In genomic region chr16:85375282-85375681, GRCh38 we compare ENCODE assay signal across 16 cellular contexts.
DNase-seq lines count a peak whose midpoint lies in the region; ATAC-seq and TF ChIP-seq lines count a peak whose summit lies in the region.
"Had no signal": no experiment of that assay in that cellular context is flagged by ENCODE, and none has a peak within 500 bp of the region (broad histone marks: within the 10 kb centered on the region; RNA-seq: fewer than 3 reads in every experiment).

No MANE protein-coding gene starts in this region.

- TF ChIP-seq EP300 in transverse colon (IDR thresholded peaks at IDR 0.05; ENCODE audit: low read depth) = no peak

- no peak overlapping the region for H3K14ac ChIP-seq in neuronal stem cell (ENCODE audit: low read length)

- in situ Hi-C loops in transverse colon (cut with MboI; ENCODE audit: low pct_ligation_motif_present in 1 of 4, low pct_unique_long_range_greater_than_20kb in 1 of 4, low sequenced_read_pairs in 3 of 4) = no loop called here

- H3K36me3 Mint-ChIP-seq in MCF 10A (ENCODE audit: insufficient read depth, unreplicated experiment) = peaks cover 5% of the 10 kb centered on the region
- H3K36me3 Mint-ChIP-seq: CD14-positive monocyte; CD8-positive, alpha-beta T cell had no signal

- no peak for TF ChIP-seq POLR2A in breast epithelium (IDR thresholded peaks at IDR 0.05)
- TF ChIP-seq POLR2A in transverse colon (IDR thresholded peaks at IDR 0.05) = no peak

- no peaks in the 10 kb centered on the region for H3K27me3 Mint-ChIP-seq in MCF 10A (ENCODE audit: insufficient read depth, unreplicated experiment)

- no peak overlapping the region for H2BK5ac ChIP-seq in neuronal stem cell (ENCODE audit: low read length)

- H3K9me3 Mint-ChIP-seq in MCF 10A (ENCODE audit: unreplicated experiment) = no peaks in the 10 kb centered on the region
- H3K9me3 Mint-ChIP-seq: CD8-positive, alpha-beta T cell had no signal

- peak overlapping the region; percentile 86 for H2AK5ac ChIP-seq in neuronal stem cell (ENCODE audit: low read depth, low read length)

- peak overlapping the region; percentile 72 for H3K18ac ChIP-seq in neuronal stem cell (ENCODE audit: low read length)

- no peaks in the 10 kb centered on the region for H3K36me3 ChIP-seq in breast epithelium
- H3K36me3 ChIP-seq in neuronal stem cell (replicated peaks in 1 of 2; ENCODE audit: control insufficient read depth in 2 of 2, insufficient read depth in 2 of 2, low read length in 2 of 2) = no peaks in the 10 kb centered on the region
- no peaks in the 10 kb centered on the region for H3K36me3 ChIP-seq in stomach smooth muscle (ENCODE audit: control insufficient read depth in 2 of 2, insufficient read depth in 2 of 2, low read length in 2 of 2)
- H3K36me3 ChIP-seq in transverse colon = no peaks in the 10 kb centered on the region

- no peak for ATAC-seq in GM19397 (IDR thresholded peaks at IDR 0.05; ENCODE audit: unreplicated experiment)
- ATAC-seq in GM19467 (IDR thresholded peaks at IDR 0.05; ENCODE audit: unreplicated experiment) = no peak
- ATAC-seq: CD8-positive, alpha-beta T cell; HCT116 had no signal

- no peak overlapping the region for H3K23ac ChIP-seq in neuronal stem cell (ENCODE audit: low read depth, low read length, poor library complexity)

- H3K4me2 ChIP-seq in neuronal stem cell (ENCODE audit: insufficient read depth, low read length, poor library complexity, severe bottlenecking) = no peak overlapping the region

- DNase-seq in breast epithelium (ENCODE audit: low spot score in 2 of 2) = no peak
- no peak for DNase-seq in MCF 10A (ENCODE audit: unreplicated experiment)
- DNase-seq in neuronal stem cell (ENCODE audit: low spot score) = no peak
- no peak for DNase-seq in transverse colon
- no peak for DNase-seq in NK-92 treated with Interleukin-12 subunit alpha and Interleukin-12 subunit beta, amount 100 ng/mL, for 24 hours (lab: John Stamatoyannopoulos, UW)
- DNase-seq: CD8-positive, alpha-beta T cell; COR-L47; DMS153; DMS79 treated with DMSO at 0.1 percent for 48 hours; EL had no signal

- peaks cover 5% of the 10 kb centered on the region for H3K79me1 ChIP-seq in neuronal stem cell (ENCODE audit: low read depth, low read length)

- CTCF ChIA-PET in MCF 10A (lab: Yijun Ruan, JAX) = no interaction called here

- H3K9ac ChIP-seq in neuronal stem cell (ENCODE audit: low read depth, low read length, poor library complexity) (no peak overlapping the region), stomach smooth muscle (ENCODE audit: low read length in 2 of 2) (no peak overlapping the region)

- no TSS peak for BruUV-seq in MCF 10A (replicated peaks; lab: Mats Ljungman, UMichigan)

- peak overlapping the region; percentile 56 for H2BK15ac ChIP-seq in neuronal stem cell (ENCODE audit: low read length)

- WGBS in neuronal stem cell (ENCODE audit: extremely low coverage in 2 of 2, insufficient read length in 2 of 2, insufficient replicate concordance in 1 of 2), 2 donors = no CpG with 5 or more reads among the region's 8 CpGs
- WGBS in transverse colon (ENCODE audit: low coverage in 1 of 2), 2 donors = 20 to 90% methylated on average over 1 to 5 of the region's 8 CpGs

- H2BK120ac ChIP-seq in neuronal stem cell (ENCODE audit: low read depth, low read length) = no peak overlapping the region

- H3K9me3 ChIP-seq in breast epithelium = no peaks in the 10 kb centered on the region
- H3K9me3 ChIP-seq in neuronal stem cell (replicated peaks in 1 of 2; ENCODE audit: control insufficient read depth in 2 of 2, insufficient read depth in 1 of 2, low read depth in 1 of 2, low read length in 2 of 2) = peaks cover 0 to 2% of the 10 kb centered on the region in 2 donors
- H3K9me3 ChIP-seq in stomach smooth muscle (ENCODE audit: control insufficient read depth in 2 of 2, low read length in 2 of 2) = no peaks in the 10 kb centered on the region
- H3K9me3 ChIP-seq in transverse colon = no peaks in the 10 kb centered on the region

- no peak overlapping the region for H3K4me3 Mint-ChIP-seq in MCF 10A (ENCODE audit: unreplicated experiment)
- H3K4me3 Mint-ChIP-seq: CD14-positive monocyte; CD8-positive, alpha-beta T cell had no signal

- no peak overlapping the region for H2AFZ ChIP-seq in neuronal stem cell (ENCODE audit: low read length)

- H3K27ac ChIP-seq in breast epithelium (peak overlapping the region; percentile 67 to 83), neuronal stem cell (replicated peaks; ENCODE audit: low read length) (no peak overlapping the region), stomach smooth muscle (ENCODE audit: low read length) (peak overlapping the region; percentile 71), transverse colon (peak overlapping the region in 3 of 4 donors; percentile 45 to 64 (median 56))
- H3K27ac ChIP-seq: 22Rv1 had no signal

- TF ChIP-seq CTCF in breast epithelium (IDR thresholded peaks at IDR 0.05) (no peak), MCF 10A (IDR thresholded peaks at IDR 0.05; ENCODE audit: unreplicated experiment) (no peak), transverse colon (IDR thresholded peaks at IDR 0.05) (no peak)

- no peak overlapping the region for H4K91ac ChIP-seq in neuronal stem cell (ENCODE audit: low read depth, low read length, poor library complexity)

- no peak overlapping the region for H3K27ac Mint-ChIP-seq in MCF 10A (ENCODE audit: low read depth, unreplicated experiment)
- H3K27ac Mint-ChIP-seq: CD8-positive, alpha-beta T cell had no signal

- H3K27me3 ChIP-seq in breast epithelium (no peaks in the 10 kb centered on the region), neuronal stem cell (ENCODE audit: control insufficient read depth in 3 of 3, insufficient read depth in 3 of 3, low read depth in 1 of 3, low read length in 3 of 3) (peaks cover 0 to 1% (median 0%) of the 10 kb centered on the region in 3 experiments), stomach smooth muscle (ENCODE audit: control insufficient read depth in 1 of 2, insufficient read depth in 2 of 2, low read length in 2 of 2) (no peaks in the 10 kb centered on the region), transverse colon (no peaks in the 10 kb centered on the region)

- intact Hi-C loops in breast epithelium (cut with DNase I; ENCODE audit: low total_unique reads) (no loop called here), MCF 10A (cut with micrococcal nuclease) (no loop called here), transverse colon (cut with DNase I; ENCODE audit: low total_unique reads) (no loop called here)

- H2BK12ac ChIP-seq in neuronal stem cell (ENCODE audit: low read length) = peak overlapping the region; percentile 75

- H3K4me1 ChIP-seq in breast epithelium (peaks cover 17 to 33% of the 10 kb centered on the region in 2 donors), neuronal stem cell (ENCODE audit: control insufficient read depth in 2 of 2, insufficient read depth in 1 of 2, low read depth in 1 of 2, low read length in 2 of 2) (peaks cover 3 to 11% of the 10 kb centered on the region in 2 donors), stomach smooth muscle (ENCODE audit: control insufficient read depth, insufficient read depth, low read length) (peaks cover 86% of the 10 kb centered on the region), transverse colon (peaks cover 47 to 73% (median 61%) of the 10 kb centered on the region in 4 donors)

- POLR2A ChIA-PET in MCF 10A (lab: Yijun Ruan, JAX) = interaction anchor here (0.5 to 1.2 kb wide), 4 partner anchors 8 to 140 kb away, joined by 3 to 4 read pairs (median 3); no protein-coding TSS in a partner anchor

- no peak overlapping the region for H4K8ac ChIP-seq in neuronal stem cell (ENCODE audit: low read depth, low read length)

- peaks cover 49% of the 10 kb centered on the region for H3K4me1 Mint-ChIP-seq in MCF 10A (ENCODE audit: insufficient read depth, unreplicated experiment)

- no peak overlapping the region for H3K4ac ChIP-seq in neuronal stem cell (ENCODE audit: low read length)

- no peak overlapping the region for H3K4me3 ChIP-seq in breast epithelium
- no peak overlapping the region for H3K4me3 ChIP-seq in neuronal stem cell (ENCODE audit: low read length in 2 of 2)
- H3K4me3 ChIP-seq in stomach smooth muscle (ENCODE audit: low read length in 2 of 2) = no peak overlapping the region
- no peak overlapping the region for H3K4me3 ChIP-seq in transverse colon
